19 cellular contexts compared by ENCODE assay signal in genomic region chr7:4815121-4815520, GRCh38. TPM values are rescaled to one million over a fixed set of nuclear protein-coding genes. Genes with fewer than 3 reads are reported as not detected.
DNase-seq lines count a peak whose midpoint lies in the region; ATAC-seq and TF ChIP-seq lines count a peak whose summit lies in the region.
"Had no signal": no experiment of that assay in that cellular context is flagged by ENCODE, and none has a peak within 500 bp of the region (broad histone marks: within the 10 kb centered on the region; RNA-seq: fewer than 3 reads in every experiment).

No MANE protein-coding gene starts in this region.

- intact Hi-C loops in lower lobe of right lung (cut with DNase I) (no loop called here), upper lobe of right lung (cut with DNase I) (no loop called here), left ventricle myocardium inferior (cut with micrococcal nuclease) (no loop called here)

- H3K27me3 Mint-ChIP-seq in chondrocyte (ENCODE audit: low read depth) = no peaks in the 10 kb centered on the region

- TF ChIP-seq CTCF in chondrocyte (IDR thresholded peaks at IDR 0.05) (no peak), lower lobe of right lung (IDR thresholded peaks at IDR 0.05) (no peak), upper lobe of right lung (IDR thresholded peaks at IDR 0.05) (no peak), left ventricle myocardium inferior (IDR thresholded peaks at IDR 0.05; ENCODE audit: borderline replicate concordance) (no peak)

- DNase-seq in chondrocyte (ENCODE audit: low spot score) (peak; percentile 87), lower lobe of right lung (peak; percentile 42), upper lobe of right lung (peak; percentile 60), left ventricle myocardium inferior (no peak), Ammon's horn (ENCODE audit: low spot score) (no peak), NCI-H1417 treated with DMSO at 0.1 percent for 48 hours (lab: John Stamatoyannopoulos, UW) (no peak)
- DNase-seq: C1 segment of cervical spinal cord; CD4-positive, alpha-beta memory T cell; COR-L47; DMS53; DMS79 treated with DMSO at 0.1 percent for 48 hours; GF-D8; GOT3 had no signal

- H3K27ac ChIP-seq in BLaER1 treated with 17β-estradiol and CSF1 and Interleukin-3, amounts not matched to agents 10 nM and 100 nM = no peak overlapping the region; a peak in 1 of 22 replicates
- H3K27ac ChIP-seq in lower lobe of right lung = no peak overlapping the region
- no peak overlapping the region for H3K27ac ChIP-seq in upper lobe of right lung
- H3K27ac ChIP-seq in left ventricle myocardium inferior (replicated peaks) = no peak overlapping the region

- H3K9me3 ChIP-seq in BLaER1 treated with 17β-estradiol and CSF1 and Interleukin-3, amounts not matched to agents 10 nM and 100 nM (replicated peaks in 1 of 11) = peaks cover 0 to 13% (median 9%) of the 10 kb centered on the region in 11 experiments; a peak in 16 of 22 replicates
- no peaks in the 10 kb centered on the region for H3K9me3 ChIP-seq in lower lobe of right lung
- no peaks in the 10 kb centered on the region for H3K9me3 ChIP-seq in upper lobe of right lung
- H3K9me3 ChIP-seq in left ventricle myocardium inferior (replicated peaks) = no peaks in the 10 kb centered on the region

- H3K4me3 Mint-ChIP-seq in chondrocyte (ENCODE audit: unreplicated experiment) = no peak overlapping the region
- H3K4me3 Mint-ChIP-seq: B cell, H9 had no signal

- H4K20me1 ChIP-seq in BLaER1 treated with 17β-estradiol and CSF1 and Interleukin-3, amounts not matched to agents 10 nM and 100 nM = peaks cover 0 to 7% (median 0%) of the 10 kb centered on the region in 11 experiments; a peak in 1 of 22 replicates

- H3K27me3 ChIP-seq in BLaER1 treated with 17β-estradiol and CSF1 and Interleukin-3, amounts not matched to agents 10 nM and 100 nM = peaks cover 0 to 49% (median 0%) of the 10 kb centered on the region in 11 experiments; a peak in 6 of 22 replicates
- no peaks in the 10 kb centered on the region for H3K27me3 ChIP-seq in lower lobe of right lung (ENCODE audit: low read depth)
- H3K27me3 ChIP-seq in upper lobe of right lung = no peaks in the 10 kb centered on the region
- no peaks in the 10 kb centered on the region for H3K27me3 ChIP-seq in left ventricle myocardium inferior (ENCODE audit: low read depth)

- no peak overlapping the region for H3K4me3 ChIP-seq in BLaER1 treated with 17β-estradiol and CSF1 and Interleukin-3, amounts not matched to agents 10 nM and 100 nM
- H3K4me3 ChIP-seq in lower lobe of right lung (no peak overlapping the region), upper lobe of right lung (no peak overlapping the region), left ventricle myocardium inferior (no peak overlapping the region)

- no peaks in the 10 kb centered on the region; a peak in 1 of 22 replicates for H3K36me3 ChIP-seq in BLaER1 treated with 17β-estradiol and CSF1 and Interleukin-3, amounts not matched to agents 10 nM and 100 nM
- H3K36me3 ChIP-seq in lower lobe of right lung (peaks cover 12% of the 10 kb centered on the region), upper lobe of right lung (no peaks in the 10 kb centered on the region), left ventricle myocardium inferior (peaks cover 12% of the 10 kb centered on the region)

- peaks cover 4% of the 10 kb centered on the region for H3K4me1 Mint-ChIP-seq in chondrocyte (ENCODE audit: low read depth)
- H3K4me1 Mint-ChIP-seq: H9 had no signal

- peaks cover 13% of the 10 kb centered on the region for H3K9me3 Mint-ChIP-seq in chondrocyte (ENCODE audit: low read depth)

- peaks cover 7% of the 10 kb centered on the region for H3K36me3 Mint-ChIP-seq in chondrocyte (ENCODE audit: low read depth)
- H3K36me3 Mint-ChIP-seq: CD4-positive, alpha-beta memory T cell had no signal

- H3K27ac Mint-ChIP-seq in chondrocyte (ENCODE audit: unreplicated experiment) = no peak overlapping the region
- H3K27ac Mint-ChIP-seq: B cell; CD4-positive, alpha-beta memory T cell; H9 had no signal

- ATAC-seq in lower lobe of right lung = no peak
- ATAC-seq in upper lobe of right lung = no peak
- ATAC-seq: HCT116 had no signal

- H3K4me1 ChIP-seq in BLaER1 treated with 17β-estradiol and CSF1 and Interleukin-3, amounts not matched to agents 10 nM and 100 nM = peaks cover 58 to 100% (median 96%) of the 10 kb centered on the region in 10 experiments
- H3K4me1 ChIP-seq in lower lobe of right lung (no peaks in the 10 kb centered on the region), upper lobe of right lung (no peaks in the 10 kb centered on the region), left ventricle myocardium inferior (peaks cover 15% of the 10 kb centered on the region)

- H3K9ac ChIP-seq in BLaER1 treated with 17β-estradiol and CSF1 and Interleukin-3, amounts not matched to agents 10 nM and 100 nM = peak overlapping the region in 1 of 11 experiments; percentile 26; a peak in 2 of 22 replicates

- peak overlapping the region; percentile 69 to 98 (median 92); a peak in 21 of 22 replicates for H3K4me2 ChIP-seq in BLaER1 treated with 17β-estradiol and CSF1 and Interleukin-3, amounts not matched to agents 10 nM and 100 nM

RNA-seq across cellular contexts. Expression of gene AP5Z1, which starts 39.7 kb away (rescaled TPM):
- 35.7 to 61.2 TPM (median 59.7 TPM) in 3 replicates for total RNA-seq in chondrocyte
- total RNA-seq in lower lobe of right lung = 50.4 TPM
- 48.9 TPM for total RNA-seq in upper lobe of right lung
- total RNA-seq in left ventricle myocardium inferior = 13.4 TPM

RNA-seq across cellular contexts. Expression of gene PAPOLB, which starts 46.7 kb away (rescaled TPM):
- total RNA-seq in chondrocyte = 0.05 TPM in 1 of 3 replicates, not detected in the others
- 0.24 TPM for total RNA-seq in lower lobe of right lung
- 0.38 TPM for total RNA-seq in upper lobe of right lung
- total RNA-seq in left ventricle myocardium inferior = 0.05 TPM
- total RNA-seq: A172; B cell; CD4-positive, alpha-beta memory T cell; Daoy had no signal

Comparison
In these comparisons a context has a peak if more than half of its experiments do, and no peak if none do; other contexts are left out.
1. DNase-seq: peak in chondrocyte (single experiment), lower lobe of right lung (single experiment) and upper lobe of right lung (single experiment); none in left ventricle myocardium inferior (single experiment), Ammon's horn (single experiment) and NCI-H1417 treated with DMSO at 0.1 percent for 48 hours (single experiment).